Comparison of ENCODE assay signal across 1 cellular context in the genomic region with DNA sequence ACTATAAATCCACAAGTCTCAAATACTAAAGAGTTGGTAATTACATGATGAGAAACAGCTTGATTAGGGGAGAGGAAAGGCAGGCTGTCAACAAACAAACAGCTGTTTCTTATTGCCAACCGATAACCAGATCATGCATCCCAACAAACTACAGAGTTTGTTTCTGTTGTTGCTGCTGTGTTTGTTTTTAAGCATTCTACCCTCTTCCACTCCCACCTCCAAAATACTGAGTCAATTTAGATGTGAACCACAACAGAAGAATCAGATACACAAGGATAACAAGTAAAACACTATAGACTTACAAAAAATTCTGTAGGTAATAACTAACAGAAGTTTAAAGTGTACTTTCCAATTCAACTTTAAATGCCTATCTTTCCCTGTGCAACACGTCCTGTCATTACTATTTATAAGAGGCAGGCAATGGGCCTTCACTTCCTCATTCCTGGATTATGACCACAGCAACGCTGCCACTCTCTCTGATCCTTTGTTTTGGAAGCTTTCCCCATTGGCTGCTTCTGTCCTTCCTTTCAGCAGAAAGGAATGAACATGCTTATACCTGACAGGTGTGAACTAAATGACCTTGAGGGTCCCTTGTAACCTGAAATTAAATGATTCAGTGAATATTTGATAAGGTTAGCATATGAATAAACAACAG.
TF ChIP-seq lines count a peak whose summit lies in the region.

No MANE protein-coding gene starts in this region.

TF ChIP-seq in K562, 482 proteins besides CTCF, POLR2A, EP300 and RAD21 (continued from another document):
- TF ChIP-seq ZBTB34 (CRISPR knock-in tag; IDR thresholded peaks at IDR 0.05): no peak
- peak; percentile 41; the same call in 1 of the 2 replicates for TF ChIP-seq ZFX (CRISPR knock-in tag; IDR thresholded peaks at IDR 0.05)
- no peak for TF ChIP-seq TBP (optimal IDR thresholded peaks at IDR 0.05; ENCODE audit: low read depth, low read length)
- no peak for TF ChIP-seq ZNF384 (IDR thresholded peaks at IDR 0.05; ENCODE audit: low read depth, low read length)
- TF ChIP-seq, protein P1, sequence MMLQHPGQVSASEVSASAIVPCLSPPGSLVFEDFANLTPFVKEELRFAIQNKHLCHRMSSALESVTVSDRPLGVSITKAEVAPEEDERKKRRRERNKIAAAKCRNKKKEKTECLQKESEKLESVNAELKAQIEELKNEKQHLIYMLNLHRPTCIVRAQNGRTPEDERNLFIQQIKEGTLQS (IDR thresholded peaks at IDR 0.05): peak; percentile 42; the same call in 1 of the 2 replicates
- TF ChIP-seq, protein P1 (CRISPR knock-in tag; conservative IDR thresholded peaks at IDR 0.05): no peak
- TF ChIP-seq, protein P2, sequence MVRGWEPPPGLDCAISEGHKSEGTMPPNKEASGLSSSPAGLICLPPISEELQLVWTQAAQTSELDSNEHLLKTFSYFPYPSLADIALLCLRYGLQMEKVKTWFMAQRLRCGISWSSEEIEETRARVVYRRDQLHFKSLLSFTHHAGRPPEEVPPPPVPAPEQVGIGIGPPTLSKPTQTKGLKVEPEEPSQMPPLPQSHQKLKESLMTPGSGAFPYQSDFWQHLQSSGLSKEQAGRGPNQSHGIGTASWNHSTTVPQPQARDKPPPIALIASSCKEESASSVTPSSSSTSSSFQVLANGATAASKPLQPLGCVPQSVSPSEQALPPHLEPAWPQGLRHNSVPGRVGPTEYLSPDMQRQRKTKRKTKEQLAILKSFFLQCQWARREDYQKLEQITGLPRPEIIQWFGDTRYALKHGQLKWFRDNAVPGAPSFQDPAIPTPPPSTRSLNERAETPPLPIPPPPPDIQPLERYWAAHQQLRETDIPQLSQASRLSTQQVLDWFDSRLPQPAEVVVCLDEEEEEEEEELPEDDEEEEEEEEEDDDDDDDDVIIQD (CRISPR knock-in tag; IDR thresholded peaks at IDR 0.05): no peak
- TF ChIP-seq, protein P3, sequence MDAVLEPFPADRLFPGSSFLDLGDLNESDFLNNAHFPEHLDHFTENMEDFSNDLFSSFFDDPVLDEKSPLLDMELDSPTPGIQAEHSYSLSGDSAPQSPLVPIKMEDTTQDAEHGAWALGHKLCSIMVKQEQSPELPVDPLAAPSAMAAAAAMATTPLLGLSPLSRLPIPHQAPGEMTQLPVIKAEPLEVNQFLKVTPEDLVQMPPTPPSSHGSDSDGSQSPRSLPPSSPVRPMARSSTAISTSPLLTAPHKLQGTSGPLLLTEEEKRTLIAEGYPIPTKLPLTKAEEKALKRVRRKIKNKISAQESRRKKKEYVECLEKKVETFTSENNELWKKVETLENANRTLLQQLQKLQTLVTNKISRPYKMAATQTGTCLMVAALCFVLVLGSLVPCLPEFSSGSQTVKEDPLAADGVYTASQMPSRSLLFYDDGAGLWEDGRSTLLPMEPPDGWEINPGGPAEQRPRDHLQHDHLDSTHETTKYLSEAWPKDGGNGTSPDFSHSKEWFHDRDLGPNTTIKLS (IDR thresholded peaks at IDR 0.05; ENCODE audit: borderline replicate concordance, low read depth): no peak
- no peak for TF ChIP-seq NCOA1 (IDR thresholded peaks at IDR 0.05; ENCODE audit: low read depth)
- peak; percentile 39; the same call in 1 of the 2 replicates for TF ChIP-seq PKNOX1 (IDR thresholded peaks at IDR 0.05)
- TF ChIP-seq, protein P4, sequence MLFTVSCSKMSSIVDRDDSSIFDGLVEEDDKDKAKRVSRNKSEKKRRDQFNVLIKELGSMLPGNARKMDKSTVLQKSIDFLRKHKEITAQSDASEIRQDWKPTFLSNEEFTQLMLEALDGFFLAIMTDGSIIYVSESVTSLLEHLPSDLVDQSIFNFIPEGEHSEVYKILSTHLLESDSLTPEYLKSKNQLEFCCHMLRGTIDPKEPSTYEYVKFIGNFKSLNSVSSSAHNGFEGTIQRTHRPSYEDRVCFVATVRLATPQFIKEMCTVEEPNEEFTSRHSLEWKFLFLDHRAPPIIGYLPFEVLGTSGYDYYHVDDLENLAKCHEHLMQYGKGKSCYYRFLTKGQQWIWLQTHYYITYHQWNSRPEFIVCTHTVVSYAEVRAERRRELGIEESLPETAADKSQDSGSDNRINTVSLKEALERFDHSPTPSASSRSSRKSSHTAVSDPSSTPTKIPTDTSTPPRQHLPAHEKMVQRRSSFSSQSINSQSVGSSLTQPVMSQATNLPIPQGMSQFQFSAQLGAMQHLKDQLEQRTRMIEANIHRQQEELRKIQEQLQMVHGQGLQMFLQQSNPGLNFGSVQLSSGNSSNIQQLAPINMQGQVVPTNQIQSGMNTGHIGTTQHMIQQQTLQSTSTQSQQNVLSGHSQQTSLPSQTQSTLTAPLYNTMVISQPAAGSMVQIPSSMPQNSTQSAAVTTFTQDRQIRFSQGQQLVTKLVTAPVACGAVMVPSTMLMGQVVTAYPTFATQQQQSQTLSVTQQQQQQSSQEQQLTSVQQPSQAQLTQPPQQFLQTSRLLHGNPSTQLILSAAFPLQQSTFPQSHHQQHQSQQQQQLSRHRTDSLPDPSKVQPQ (CRISPR knock-in tag; IDR thresholded peaks at IDR 0.05; ENCODE audit: borderline replicate concordance): no peak
- TF ChIP-seq E2F3 (CRISPR knock-in tag; IDR thresholded peaks at IDR 0.05): no peak
- TF ChIP-seq SMARCE1 (IDR thresholded peaks at IDR 0.05): no peak
